Comparison of ENCODE assay signal across 19 cellular contexts in genomic region chr2:42217914-42218313, GRCh38. TPM values are rescaled to one million over a fixed set of nuclear protein-coding genes. Genes with fewer than 3 reads are reported as not detected.
DNase-seq lines count a peak whose midpoint lies in the region; ATAC-seq, FAIRE-seq and TF ChIP-seq lines count a peak whose summit lies in the region.
"Had no signal": no experiment of that assay in that cellular context is flagged by ENCODE, and none has a peak within 500 bp of the region (broad histone marks: within the 10 kb centered on the region; RNA-seq: fewer than 3 reads in every experiment).

No MANE protein-coding gene starts in this region.

- CTCF ChIA-PET in HepG2 (lab: Yijun Ruan, JAX; ENCODE audit: low intra/inter-chr PET ratio, low total read pairs), result no interaction called here

- TF ChIP-seq CTCF in HepG2 (CRISPR knock-in tag; IDR thresholded peaks at IDR 0.05), result no peak
- no peak for TF ChIP-seq CTCF in right lobe of liver (IDR thresholded peaks at IDR 0.05)
- TF ChIP-seq CTCF in HL-60 (IDR thresholded peaks at IDR 0.05; ENCODE audit: insufficient read depth, low read length), result no peak

- peaks cover 31 to 44% of the 10 kb centered on the region in 2 donors for H3K4me1 Mint-ChIP-seq in stimulated activated naive B cell treated with anti-CD40 and anti-IgM and Interleukin-4, amounts not matched to agents 10 μg/mL and 1 μg/mL and 100 μg/mL, for 72 hours

- peak overlapping the region; percentile 3 for H3K4me2 ChIP-seq in HepG2 (ENCODE audit: low read depth, low read length)

- no peak for FAIRE-seq in HepG2 (lab: Jason Lieb, UNC)

- no peak overlapping the region for H2AFZ ChIP-seq in HepG2 (ENCODE audit: low read length)

- TF ChIP-seq EP300 in HepG2 (IDR thresholded peaks at IDR 0.05; ENCODE audit: low read depth in 2 of 2, low read length in 2 of 2), result no peak
- TF ChIP-seq EP300 in HepG2 (CRISPR knock-in tag; IDR thresholded peaks at IDR 0.05; ENCODE audit: borderline replicate concordance), result no peak

- intact Hi-C loops in HepG2 (cut with micrococcal nuclease; ENCODE audit: unreplicated experiment) (no loop called here), right lobe of liver (cut with DNase I) (no loop called here), head of caudate nucleus (cut with DNase I) (no loop called here), left colon (cut with DNase I, micrococcal nuclease) (no loop called here)

- peaks cover 99% of the 10 kb centered on the region for H4K20me1 ChIP-seq in HepG2 (ENCODE audit: insufficient read depth, low read length)

- BruUV-seq in HepG2 (replicated peaks; lab: Mats Ljungman, UMichigan), result no TSS peak

- 86% methylated on average over 5 of the region's 5 CpGs for WGBS in HepG2 (ENCODE audit: low lambda C conversion rate)
- WGBS in right lobe of liver (ENCODE audit: insufficient coverage, low coverage, low lambda C conversion rate, missing lambda C conversion rate), result 100% methylated on average over 1 of the region's 5 CpGs

- peaks cover 100% of the 10 kb centered on the region for H3K4me1 ChIP-seq in HepG2 (ENCODE audit: insufficient read depth, low read length)
- H3K4me1 ChIP-seq in right lobe of liver, result no peaks in the 10 kb centered on the region

- no peak overlapping the region for H3K4me3 Mint-ChIP-seq in stimulated activated naive B cell treated with anti-CD40 and anti-IgM and Interleukin-4, amounts not matched to agents 10 μg/mL and 1 μg/mL and 100 μg/mL, for 72 hours

- H3K27me3 Mint-ChIP-seq in stimulated activated naive B cell treated with anti-CD40 and anti-IgM and Interleukin-4, amounts not matched to agents 10 μg/mL and 1 μg/mL and 100 μg/mL, for 72 hours, result no peaks in the 10 kb centered on the region

- H3K27me3 ChIP-seq in HepG2 (ENCODE audit: control insufficient read depth in 1 of 2, insufficient read depth in 2 of 2, low read length in 2 of 2), result no peaks in the 10 kb centered on the region
- H3K27me3 ChIP-seq in right lobe of liver, result no peaks in the 10 kb centered on the region
- H3K27me3 ChIP-seq in HL-60 (ENCODE audit: insufficient read depth, poor library complexity, severe bottlenecking), result no peaks in the 10 kb centered on the region
- H3K27me3 ChIP-seq: SJSA1 had no signal

- H3K4me3 ChIP-seq in HepG2 (replicated peaks in 1 of 3; ENCODE audit: insufficient read depth in 1 of 3, low read depth in 2 of 3, low read length in 3 of 3) (no peak overlapping the region), right lobe of liver (no peak overlapping the region), HL-60 (replicated peaks; ENCODE audit: insufficient read depth, low read length) (no peak overlapping the region)
- H3K4me3 ChIP-seq: SJSA1 had no signal

- H3K36me3 ChIP-seq in HepG2 (replicated peaks in 1 of 2; ENCODE audit: control insufficient read depth in 1 of 2, insufficient read depth in 2 of 2, low read length in 2 of 2), result peaks cover 11 to 42% of the 10 kb centered on the region in 2 experiments
- H3K36me3 ChIP-seq in right lobe of liver, result no peaks in the 10 kb centered on the region
- H3K36me3 ChIP-seq: SJSA1 had no signal

- POLR2A ChIA-PET in HepG2 (lab: Yijun Ruan, JAX), result interaction anchor here (3.1 kb wide), 1 partner anchor 81 kb away, joined by 13 read pairs; no protein-coding TSS in a partner anchor

- H3K36me3 Mint-ChIP-seq in stimulated activated naive B cell treated with anti-CD40 and anti-IgM and Interleukin-4, amounts not matched to agents 10 μg/mL and 1 μg/mL and 100 μg/mL, for 72 hours, result peaks cover 6 to 23% of the 10 kb centered on the region in 2 donors

- DNase-seq in HepG2 (ENCODE audit: low spot score) (no peak), right lobe of liver (no peak), HL-60 (ENCODE audit: low read depth in 1 of 2, low spot score in 1 of 2) (no peak), head of caudate nucleus (peak in 22 of 42 donors; percentile 12 to 72 (median 33)), NCI-H524 treated with DMSO at 0.1 percent for 48 hours (lab: John Stamatoyannopoulos, UW) (no peak), left colon (no peak)
- DNase-seq in stimulated activated naive B cell treated with anti-CD40 and anti-IgM and Interleukin-4, amounts not matched to agents 10 μg/mL and 1 μg/mL and 100 μg/mL, for 72 hours, result no peak
- DNase-seq: ACHN, AML-193, DMS79 treated with DMSO at 0.1 percent for 48 hours, KBM-7, MV-4-11, NCI-H1417 treated with DMSO at 0.1 percent for 48 hours, NCI-H1930, NCI-H748 treated with DMSO at 0.1 percent for 48 hours, PC-3 had no signal

- H3K27ac Mint-ChIP-seq in stimulated activated naive B cell treated with anti-CD40 and anti-IgM and Interleukin-4, amounts not matched to agents 10 μg/mL and 1 μg/mL and 100 μg/mL, for 72 hours, result peak overlapping the region; percentile 62

- peaks cover 99% of the 10 kb centered on the region for H3K79me2 ChIP-seq in HepG2 (ENCODE audit: insufficient read depth, low read length)

- ATAC-seq in HepG2 (peak; percentile 7; the same call in 2 of the 3 replicates), right lobe of liver (no peak), HG03139 (IDR thresholded peaks at IDR 0.05; ENCODE audit: unreplicated experiment) (no peak), left colon (no peak)
- ATAC-seq in stimulated activated naive B cell treated with anti-CD40 and anti-IgM and Interleukin-4, amounts not matched to agents 10 μg/mL and 1 μg/mL and 100 μg/mL, for 72 hours (replicated peaks), result no peak
- ATAC-seq: HCT116, PC-3 had no signal

- TF ChIP-seq RAD21 in HepG2 (CRISPR knock-in tag; IDR thresholded peaks at IDR 0.05), result no peak

- no peak overlapping the region for H3K9ac ChIP-seq in HepG2 (ENCODE audit: insufficient read depth, low read depth, low read length)

- no peaks in the 10 kb centered on the region for H3K9me3 Mint-ChIP-seq in stimulated activated naive B cell treated with anti-CD40 and anti-IgM and Interleukin-4, amounts not matched to agents 10 μg/mL and 1 μg/mL and 100 μg/mL, for 72 hours

- no peak overlapping the region for H3K27ac ChIP-seq in HepG2 (ENCODE audit: extremely low read length, insufficient read depth, low read length)
- H3K27ac ChIP-seq in right lobe of liver, result no peak overlapping the region
- H3K27ac ChIP-seq in HL-60 (replicated peaks), result peak overlapping the region; percentile 75

- in situ Hi-C loops in HepG2 (cut with HindIII; ENCODE audit: extremely low pct_ligation_motif_present, low pct_unique_long_range_greater_than_20kb), result no loop called here

- TF ChIP-seq POLR2A in HepG2 (IDR thresholded peaks at IDR 0.05; ENCODE audit: insufficient read depth in 1 of 2, low read depth in 2 of 2, low read length in 2 of 2) (peak in 1 of 2 experiments; percentile 18; a peak in 1 of 4 replicates), right lobe of liver (IDR thresholded peaks at IDR 0.05) (no peak)

- no peaks in the 10 kb centered on the region for H3K9me3 ChIP-seq in HepG2 (ENCODE audit: low read length)
- H3K9me3 ChIP-seq in right lobe of liver, result no peaks in the 10 kb centered on the region
- H3K9me3 ChIP-seq: SJSA1 had no signal

TF ChIP-seq in HepG2, 621 proteins besides CTCF, POLR2A, EP300 and RAD21:
- no peak for TF ChIP-seq ZNF570 (CRISPR knock-in tag; IDR thresholded peaks at IDR 0.05; ENCODE audit: borderline replicate concordance)
- peak; percentile 56 for TF ChIP-seq POLR2G (IDR thresholded peaks at IDR 0.05; ENCODE audit: low read depth, low read length)
- TF ChIP-seq RBM22 (optimal IDR thresholded peaks at IDR 0.05; ENCODE audit: low read length), result peak; percentile 96

RNA-seq across cellular contexts. Expression of gene EML4, which starts 48.8 kb away (rescaled TPM):
- total RNA-seq in HepG2 (2016; rRNA removed; fragmentation: Illumina TruSeq; extraction: Trizol) (243 and 362 TPM in 2 replicates), right lobe of liver (10 to 100 TPM; 28.3 to 55.7 (median 36.7) TPM), left colon (10 to 100 TPM; 68.2 to 76.5 TPM)
- 33.1 and 38.2 TPM in 2 replicates for total RNA-seq in HepG2 (2016; cell fraction: cytosol; rRNA removed; fragmentation: Illumina TruSeq; extraction: Trizol; ENCODE audit: low read depth)
- total RNA-seq in HepG2 (2016; cell fraction: insoluble cytoplasmic fraction; rRNA removed; fragmentation: Illumina TruSeq; extraction: Trizol), result 236 and 353 TPM in 2 replicates
- total RNA-seq in HepG2 (2016; cell fraction: membrane; rRNA removed; fragmentation: Illumina TruSeq; extraction: Trizol), result 84.2 and 89.8 TPM in 2 replicates
- 261 and 283 TPM in 2 replicates for total RNA-seq in HepG2 (2016; cell fraction: nucleus; rRNA removed; fragmentation: Illumina TruSeq; extraction: Trizol)
- 355 and 476 TPM in 2 replicates for polyA plus RNA-seq in HepG2 (2011; rRNA removed)
- 199 and 296 TPM in 2 replicates for polyA plus RNA-seq in HepG2 (2011; cell fraction: cytosol; rRNA removed)
- polyA plus RNA-seq in HepG2 (2011; cell fraction: nucleus; rRNA removed), result 364 and 369 TPM in 2 replicates
- polyA plus RNA-seq in HepG2 (2012), result 244 and 400 TPM in 2 replicates
- 6.9 and 8.0 TPM in 2 replicates for polyA plus RNA-seq in HepG2 (2016; cell fraction: cytosol; fragmentation: Illumina TruSeq; extraction: Trizol; ENCODE audit: low read depth)
- polyA plus RNA-seq in HepG2 (2016; cell fraction: insoluble cytoplasmic fraction; fragmentation: Illumina TruSeq; extraction: Trizol; ENCODE audit: low read depth), result 247 and 266 TPM in 2 replicates
- 32.1 and 33.7 TPM in 2 replicates for polyA plus RNA-seq in HepG2 (2016; cell fraction: membrane; fragmentation: Illumina TruSeq; extraction: Trizol; ENCODE audit: low read depth)
- polyA plus RNA-seq in HepG2 (2016; cell fraction: nucleus; fragmentation: Illumina TruSeq; extraction: Trizol; ENCODE audit: insufficient read depth, low read depth), result 219 and 231 TPM in 2 replicates
- 36.9 and 556 TPM in 2 replicates for polyA minus RNA-seq in HepG2 (2011; rRNA and poly(A)+ RNA removed; ENCODE audit: low replicate concordance)
- 400 and 421 TPM in 2 replicates for polyA minus RNA-seq in HepG2 (2011; cell fraction: cytosol; rRNA and poly(A)+ RNA removed)
- polyA minus RNA-seq in HepG2 (2011; cell fraction: nucleus; rRNA and poly(A)+ RNA removed), result 1,279 and 1,350 TPM in 2 replicates

Comparison
In these comparisons a context has a peak if more than half of its experiments do, and no peak if none do; other contexts are left out.
1. DNase-seq: peak in head of caudate nucleus (22 of 42); none in HepG2 (single experiment), right lobe of liver (0 of 3), HL-60 (0 of 2), stimulated activated naive B cell treated with anti-CD40 and anti-IgM and Interleukin-4, amounts not matched to agents 10 μg/mL and 1 μg/mL and 100 μg/mL, for 72 hours (single experiment), NCI-H524 treated with DMSO at 0.1 percent for 48 hours (single experiment) and left colon (0 of 2).